Comparison of ENCODE assay signal across 12 cellular contexts in genomic region chr3:150235799-150236198, GRCh38.
DNase-seq lines count a peak whose midpoint lies in the region; ATAC-seq and TF ChIP-seq lines count a peak whose summit lies in the region.
"Had no signal": no experiment of that assay in that cellular context is flagged by ENCODE, and none has a peak within 500 bp of the region (broad histone marks: within the 10 kb centered on the region; RNA-seq: fewer than 3 reads in every experiment).

No MANE protein-coding gene starts in this region.

- no peaks in the 10 kb centered on the region for H3K9me3 ChIP-seq in mesodermal cell (ENCODE audit: control insufficient read depth, low read length)
- H3K9me3 ChIP-seq: testis had no signal

- 43 to 58% methylated on average over 1 of the region's 1 CpG for WGBS in mesodermal cell (ENCODE audit: insufficient coverage in 2 of 2), 2 experiments

- DNase-seq in A172 (ENCODE audit: low spot score) (peak; percentile 81), HT1080 (ENCODE audit: low read depth) (peak; percentile 39), choroid plexus epithelial cell (ENCODE audit: low read depth) (peak; percentile 57), D341Med (ENCODE audit: low spot score) (no peak)
- no peak for DNase-seq in activated naive CD4-positive, alpha-beta T cell treated with anti-CD3 and anti-CD28 coated beads, Interleukin-2, amount 10 ng/mL, durations not matched to agents 7 days and 5 days
- DNase-seq: mammary epithelial cell, NCI-H1092 treated with DMSO at 0.1 percent for 48 hours, NCI-H524 treated with DMSO at 0.1 percent for 48 hours, testis had no signal

- no peaks in the 10 kb centered on the region for H3K36me3 ChIP-seq in mesodermal cell (ENCODE audit: control insufficient read depth, insufficient read depth, low read length)

- H3K4me1 Mint-ChIP-seq in activated naive CD4-positive, alpha-beta T cell treated with anti-CD3 and anti-CD28 coated beads, Interleukin-2, amount 10 ng/mL, durations not matched to agents 7 days and 5 days, result no peaks in the 10 kb centered on the region

- no peaks in the 10 kb centered on the region for H3K9me3 Mint-ChIP-seq in activated naive CD4-positive, alpha-beta T cell treated with anti-CD3 and anti-CD28 coated beads, Interleukin-2, amount 10 ng/mL, durations not matched to agents 7 days and 5 days

- H3K27me3 Mint-ChIP-seq in activated naive CD4-positive, alpha-beta T cell treated with anti-CD3 and anti-CD28 coated beads, Interleukin-2, amount 10 ng/mL, durations not matched to agents 7 days and 5 days, result peaks cover 12% of the 10 kb centered on the region

- CTCF ChIA-PET in activated naive CD4-positive, alpha-beta T cell treated with anti-CD3 and anti-CD28 coated beads, Interleukin-2, amount 10 ng/mL, durations not matched to agents 7 days and 5 days (lab: Charles Lee), result no interaction called here

- H3K36me3 Mint-ChIP-seq in activated naive CD4-positive, alpha-beta T cell treated with anti-CD3 and anti-CD28 coated beads, Interleukin-2, amount 10 ng/mL, durations not matched to agents 7 days and 5 days, result no peaks in the 10 kb centered on the region

- H3K4me1 ChIP-seq in mesodermal cell (ENCODE audit: control insufficient read depth, insufficient read depth, low read length, poor library complexity, severe bottlenecking), result peaks cover 37% of the 10 kb centered on the region
- H3K4me1 ChIP-seq: testis had no signal

- TF ChIP-seq CTCF in choroid plexus epithelial cell (conservative IDR thresholded peaks at IDR 0.05; ENCODE audit: low read depth, low read length), result no peak

- H3K27ac Mint-ChIP-seq in activated naive CD4-positive, alpha-beta T cell treated with anti-CD3 and anti-CD28 coated beads, Interleukin-2, amount 10 ng/mL, durations not matched to agents 7 days and 5 days, result no peak overlapping the region

- H3K4me3 ChIP-seq in choroid plexus epithelial cell (ENCODE audit: low read depth, low read length) (no peak overlapping the region), mesodermal cell (ENCODE audit: extremely low read depth, insufficient read depth, low read length, poor library complexity, severe bottlenecking) (no peak overlapping the region)
- H3K4me3 ChIP-seq: testis had no signal

- ATAC-seq in GM18511 (IDR thresholded peaks at IDR 0.05; ENCODE audit: unreplicated experiment), result no peak
- ATAC-seq in GM21515 (IDR thresholded peaks at IDR 0.05; ENCODE audit: unreplicated experiment), result no peak

- H3K4me3 Mint-ChIP-seq in activated naive CD4-positive, alpha-beta T cell treated with anti-CD3 and anti-CD28 coated beads, Interleukin-2, amount 10 ng/mL, durations not matched to agents 7 days and 5 days, result no peak overlapping the region

- H3K27ac ChIP-seq in mesodermal cell (ENCODE audit: low read depth, low read length, severe bottlenecking), result peak overlapping the region; percentile 84
- H3K27ac ChIP-seq: testis had no signal

Comparison
In these comparisons a context has a peak if more than half of its experiments do, and no peak if none do; other contexts are left out.
1. DNase-seq: peak in A172 (single experiment), HT1080 (single experiment) and choroid plexus epithelial cell (single experiment); none in D341Med (single experiment) and activated naive CD4-positive, alpha-beta T cell treated with anti-CD3 and anti-CD28 coated beads, Interleukin-2, amount 10 ng/mL, durations not matched to agents 7 days and 5 days (single experiment).